ENCODE assay signal across 28 cellular contexts in the genomic region with DNA sequence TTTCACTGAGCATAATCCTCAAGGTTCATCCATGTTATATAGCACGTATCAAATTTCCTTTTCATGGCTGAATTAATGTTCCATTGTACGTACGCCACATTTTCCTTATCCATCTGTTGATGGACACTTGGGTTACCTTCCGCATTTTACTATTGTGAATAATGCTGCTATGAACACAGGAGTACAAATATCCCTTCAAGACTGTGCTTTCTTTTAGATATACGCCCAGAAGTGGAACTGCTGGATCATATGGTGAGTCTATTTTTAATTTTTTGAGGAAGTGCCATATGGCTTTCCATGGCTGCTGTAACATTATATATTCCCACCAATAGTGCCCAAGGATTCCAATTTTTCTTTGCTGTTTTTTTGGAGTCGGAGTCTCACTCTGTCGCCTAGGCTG. TPM values are rescaled to one million over a fixed set of nuclear protein-coding genes. Genes with fewer than 3 reads are reported as not detected.
A peak's percentile ranks its signal among the peaks of the same experiment; 100 is the strongest.
DNase-seq lines count a peak whose midpoint lies in the region; ATAC-seq and TF ChIP-seq lines count a peak whose summit lies in the region.
"Had no signal": no experiment of that assay in that cellular context is flagged by ENCODE, and none has a peak within 500 bp of the region (broad histone marks: within the 10 kb centered on the region; RNA-seq: fewer than 3 reads in every experiment).

No MANE protein-coding gene starts in this region.

- DNase-seq in activated CD8-positive, alpha-beta T cell treated with anti-CD3 and anti-CD28 coated beads for 36 hours: no peak
- no peak for DNase-seq in activated CD8-positive, alpha-beta T cell treated with anti-CD3 and anti-CD28 coated beads, Interleukin-2, amount 10 ng/mL, durations not matched to agents 7 days and 5 days
- DNase-seq in NCI-H1694 (lab: John Stamatoyannopoulos, UW) (peak; percentile 16), NCI-H69 (lab: John Stamatoyannopoulos, UW) (peak; percentile 25), osteocyte (ENCODE audit: extremely low spot score, unreplicated experiment) (no peak), OCI-LY7 (ENCODE audit: low spot score) (no peak), uterus (no peak)
- no peak for DNase-seq in stimulated activated naive CD8-positive, alpha-beta T cell treated with anti-CD3 and anti-CD28 coated beads, Interleukin-15, Interleukin-2, amounts not matched to agents 100 U/mL and 50 U/mL, for 24 hours
- DNase-seq: activated CD4-positive, alpha-beta memory T cell treated with anti-CD3 and anti-CD28 coated beads for 36 hours; activated CD4-positive, CD25-positive, alpha-beta regulatory T cell; activated gamma-delta T cell treated with Interleukin-2 at 50 U/mL for 16 hours; amniotic stem cell; COR-L47; DND-41; effector memory CD4-positive, alpha-beta T cell; erythroblast; kidney; naive B cell; NCI-H1930; sigmoid colon; SJCRH30; stimulated activated CD4-positive, alpha-beta T cell treated with anti-CD3 and anti-CD28 coated beads, Interleukin-4, amount 100 ng/mL, for 4 hours had no signal

- no peak for TF ChIP-seq CTCF in activated CD8-positive, alpha-beta T cell treated with anti-CD3 and anti-CD28 coated beads for 36 hours (IDR thresholded peaks at IDR 0.05)
- TF ChIP-seq CTCF in osteocyte (IDR thresholded peaks at IDR 0.05): no peak
- TF ChIP-seq CTCF in OCI-LY7 (conservative IDR thresholded peaks at IDR 0.05; ENCODE audit: low read length): no peak
- TF ChIP-seq CTCF in uterus (IDR thresholded peaks at IDR 0.05): no peak

- H3K4me1 ChIP-seq in OCI-LY7 (ENCODE audit: insufficient read depth, low read length, poor library complexity, severe bottlenecking) (peaks cover 22% of the 10 kb centered on the region), uterus (peaks cover 0 to 5% of the 10 kb centered on the region in 2 donors)
- H3K4me1 ChIP-seq: breast epithelium, SJCRH30 had no signal

- H3K4me1 Mint-ChIP-seq in activated CD8-positive, alpha-beta T cell treated with anti-CD3 and anti-CD28 coated beads for 36 hours (ENCODE audit: low read depth): peaks cover 14% of the 10 kb centered on the region
- H3K4me1 Mint-ChIP-seq in activated CD8-positive, alpha-beta T cell treated with anti-CD3 and anti-CD28 coated beads, Interleukin-2, amount 10 ng/mL, durations not matched to agents 7 days and 5 days (ENCODE audit: low read depth): peaks cover 7% of the 10 kb centered on the region
- H3K4me1 Mint-ChIP-seq in osteocyte (ENCODE audit: unreplicated experiment): peaks cover 7% of the 10 kb centered on the region

- intact Hi-C loops in activated CD8-positive, alpha-beta T cell treated with anti-CD3 and anti-CD28 coated beads for 36 hours (cut with micrococcal nuclease): no loop called here
- intact Hi-C loops in OCI-LY7 (cut with micrococcal nuclease; ENCODE audit: unreplicated experiment) (loop anchor here (10.0 kb wide), 1 partner anchor 293 kb away; a partner anchor contains a TSS), uterus (cut with DNase I; ENCODE audit: low total_unique reads) (no loop called here)

- peak overlapping the region; percentile 31 for H3K27ac Mint-ChIP-seq in activated CD8-positive, alpha-beta T cell treated with anti-CD3 and anti-CD28 coated beads for 36 hours
- no peak overlapping the region for H3K27ac Mint-ChIP-seq in activated CD8-positive, alpha-beta T cell treated with anti-CD3 and anti-CD28 coated beads, Interleukin-2, amount 10 ng/mL, durations not matched to agents 7 days and 5 days
- H3K27ac Mint-ChIP-seq in osteocyte (ENCODE audit: unreplicated experiment): peak overlapping the region; percentile 11
- H3K27ac Mint-ChIP-seq: activated CD4-positive, alpha-beta memory T cell treated with anti-CD3 and anti-CD28 coated beads for 36 hours; mesothelial cell of epicardium; stimulated activated memory B cell treated with anti-CD40 and anti-IgM and Interleukin-4, amounts not matched to agents 10 μg/mL and 1 μg/mL and 100 μg/mL, for 72 hours had no signal

- POLR2A ChIA-PET in activated CD8-positive, alpha-beta T cell treated with anti-CD3 and anti-CD28 coated beads for 36 hours (lab: Charles Lee): interaction anchor here (1.6 kb wide), 1 partner anchor 9 kb away, joined by 6 read pairs; a partner anchor contains a TSS
- POLR2A ChIA-PET in activated CD8-positive, alpha-beta T cell treated with anti-CD3 and anti-CD28 coated beads, Interleukin-2, amount 10 ng/mL, durations not matched to agents 7 days and 5 days (lab: Charles Lee): interaction anchor here (0.7 to 1.1 kb wide), 2 partner anchors 8 to 24 kb away, joined by 3 to 6 read pairs; no protein-coding TSS in a partner anchor
- POLR2A ChIA-PET in OCI-LY7 (lab: Charles Lee): no interaction called here

- BruUV-seq in OCI-LY7 (replicated peaks; lab: Mats Ljungman, UMichigan): no TSS peak

- no peaks in the 10 kb centered on the region for H3K9me3 Mint-ChIP-seq in activated CD8-positive, alpha-beta T cell treated with anti-CD3 and anti-CD28 coated beads for 36 hours
- no peaks in the 10 kb centered on the region for H3K9me3 Mint-ChIP-seq in activated CD8-positive, alpha-beta T cell treated with anti-CD3 and anti-CD28 coated beads, Interleukin-2, amount 10 ng/mL, durations not matched to agents 7 days and 5 days (ENCODE audit: insufficient read depth)
- H3K9me3 Mint-ChIP-seq in osteocyte (ENCODE audit: unreplicated experiment): no peaks in the 10 kb centered on the region
- H3K9me3 Mint-ChIP-seq: activated CD4-positive, alpha-beta memory T cell treated with anti-CD3 and anti-CD28 coated beads for 36 hours; mesothelial cell of epicardium; naive B cell; stimulated activated memory B cell treated with anti-CD40 and anti-IgM and Interleukin-4, amounts not matched to agents 10 μg/mL and 1 μg/mL and 100 μg/mL, for 72 hours had no signal

- no peaks in the 10 kb centered on the region for H3K9me2 ChIP-seq in OCI-LY7 (ENCODE audit: insufficient read depth, low read length)

- H3K36me3 ChIP-seq in OCI-LY7 (ENCODE audit: insufficient read depth, low read length) (peaks cover 73% of the 10 kb centered on the region), uterus (no peaks in the 10 kb centered on the region)
- H3K36me3 ChIP-seq: breast epithelium had no signal

- CTCF ChIA-PET in activated CD8-positive, alpha-beta T cell treated with anti-CD3 and anti-CD28 coated beads for 36 hours (lab: Charles Lee): no interaction called here
- CTCF ChIA-PET in activated CD8-positive, alpha-beta T cell treated with anti-CD3 and anti-CD28 coated beads, Interleukin-2, amount 10 ng/mL, durations not matched to agents 7 days and 5 days (lab: Charles Lee): interaction anchor here (1.1 kb wide), 1 partner anchor 19 kb away, joined by 3 read pairs; no protein-coding TSS in a partner anchor
- CTCF ChIA-PET in OCI-LY7 (lab: Charles Lee; ENCODE audit: unreplicated experiment): no interaction called here

- H3K4me3 Mint-ChIP-seq in activated CD8-positive, alpha-beta T cell treated with anti-CD3 and anti-CD28 coated beads for 36 hours: no peak overlapping the region
- no peak overlapping the region for H3K4me3 Mint-ChIP-seq in activated CD8-positive, alpha-beta T cell treated with anti-CD3 and anti-CD28 coated beads, Interleukin-2, amount 10 ng/mL, durations not matched to agents 7 days and 5 days
- H3K4me3 Mint-ChIP-seq in osteocyte (ENCODE audit: unreplicated experiment): no peak overlapping the region
- H3K4me3 Mint-ChIP-seq: activated CD4-positive, alpha-beta memory T cell treated with anti-CD3 and anti-CD28 coated beads for 36 hours; mesothelial cell of epicardium; stimulated activated memory B cell treated with anti-CD40 and anti-IgM and Interleukin-4, amounts not matched to agents 10 μg/mL and 1 μg/mL and 100 μg/mL, for 72 hours had no signal

- H3K27ac ChIP-seq in OCI-LY7 (ENCODE audit: low read depth, low read length, poor library complexity, severe bottlenecking): no peak overlapping the region
- no peak overlapping the region for H3K27ac ChIP-seq in uterus
- H3K27ac ChIP-seq: breast epithelium, KMS-11, prostate gland, sigmoid colon, SJCRH30, suprapubic skin had no signal

- no peaks in the 10 kb centered on the region for H3K9me3 ChIP-seq in OCI-LY7 (ENCODE audit: low read length)
- H3K9me3 ChIP-seq in uterus: no peaks in the 10 kb centered on the region
- H3K9me3 ChIP-seq: breast epithelium, prostate gland, sigmoid colon, SJCRH30, suprapubic skin had no signal

- H3K4me3 ChIP-seq in OCI-LY7 (ENCODE audit: low read depth, low read length, poor library complexity, severe bottlenecking) (no peak overlapping the region), uterus (no peak overlapping the region)
- H3K4me3 ChIP-seq: breast epithelium, prostate gland, sigmoid colon, SJCRH30, suprapubic skin had no signal

- TF ChIP-seq POLR2A in uterus (IDR thresholded peaks at IDR 0.05): no peak

- H3K36me3 Mint-ChIP-seq in activated CD8-positive, alpha-beta T cell treated with anti-CD3 and anti-CD28 coated beads for 36 hours (ENCODE audit: low read depth): peaks cover 38% of the 10 kb centered on the region
- peaks cover 33% of the 10 kb centered on the region for H3K36me3 Mint-ChIP-seq in activated CD8-positive, alpha-beta T cell treated with anti-CD3 and anti-CD28 coated beads, Interleukin-2, amount 10 ng/mL, durations not matched to agents 7 days and 5 days (ENCODE audit: low read depth)
- H3K36me3 Mint-ChIP-seq in osteocyte (ENCODE audit: unreplicated experiment): peaks cover 20% of the 10 kb centered on the region
- H3K36me3 Mint-ChIP-seq: naive B cell had no signal

- no peaks in the 10 kb centered on the region for H3K27me3 ChIP-seq in uterus
- H3K27me3 ChIP-seq: breast epithelium, sigmoid colon, SJCRH30, suprapubic skin had no signal

- H3K27me3 Mint-ChIP-seq in activated CD8-positive, alpha-beta T cell treated with anti-CD3 and anti-CD28 coated beads for 36 hours: no peaks in the 10 kb centered on the region
- no peaks in the 10 kb centered on the region for H3K27me3 Mint-ChIP-seq in activated CD8-positive, alpha-beta T cell treated with anti-CD3 and anti-CD28 coated beads, Interleukin-2, amount 10 ng/mL, durations not matched to agents 7 days and 5 days (ENCODE audit: low read depth)
- no peaks in the 10 kb centered on the region for H3K27me3 Mint-ChIP-seq in osteocyte (ENCODE audit: unreplicated experiment)
- H3K27me3 Mint-ChIP-seq: activated CD4-positive, alpha-beta memory T cell treated with anti-CD3 and anti-CD28 coated beads for 36 hours; naive B cell; stimulated activated memory B cell treated with anti-CD40 and anti-IgM and Interleukin-4, amounts not matched to agents 10 μg/mL and 1 μg/mL and 100 μg/mL, for 72 hours had no signal

- peaks cover 33% of the 10 kb centered on the region; the same call in 1 of the 2 replicates for H3K79me2 ChIP-seq in OCI-LY7 (ENCODE audit: insufficient read depth, low read depth, low read length)

- ATAC-seq in activated CD8-positive, alpha-beta T cell treated with anti-CD3 and anti-CD28 coated beads for 36 hours: no peak
- ATAC-seq in activated CD8-positive, alpha-beta T cell treated with anti-CD3 and anti-CD28 coated beads, Interleukin-2, amount 10 ng/mL, durations not matched to agents 7 days and 5 days: no peak
- ATAC-seq in stimulated activated naive CD8-positive, alpha-beta T cell treated with anti-CD3 and anti-CD28 coated beads, Interleukin-15, Interleukin-2, amounts not matched to agents 100 U/mL and 50 U/mL, for 24 hours: no peak
- ATAC-seq: stimulated activated memory B cell treated with anti-CD40 and anti-IgM and Interleukin-4, amounts not matched to agents 10 μg/mL and 1 μg/mL and 100 μg/mL, for 72 hours had no signal

- H2AFZ ChIP-seq in OCI-LY7 (ENCODE audit: low read length): no peak overlapping the region

- peaks cover 7% of the 10 kb centered on the region; the same call in 1 of the 2 replicates for H4K20me1 ChIP-seq in OCI-LY7 (ENCODE audit: insufficient read depth, low read length)

- H3K4me2 ChIP-seq in OCI-LY7 (ENCODE audit: low read length): no peak overlapping the region
- H3K4me2 ChIP-seq: KMS-11 had no signal

RNA-seq across cellular contexts. Expression of a gene that starts 5.9 kb away (rescaled TPM):
- total RNA-seq in activated CD8-positive, alpha-beta T cell treated with anti-CD3 and anti-CD28 coated beads for 36 hours: 10 to 100 TPM; 39.8 to 40.9 TPM
- total RNA-seq in activated CD8-positive, alpha-beta T cell treated with anti-CD3 and anti-CD28 coated beads, Interleukin-2, amount 10 ng/mL, durations not matched to agents 7 days and 5 days: 10 to 100 TPM; 26.8 to 29.5 TPM
- 24.2 and 29.6 TPM in 2 replicates for total RNA-seq in osteocyte
- 38.5 and 46.3 TPM in 2 replicates for total RNA-seq in OCI-LY7 (2014; rRNA removed; shearing (Covaris generic))
- 40.0 and 45.6 TPM in 2 replicates for total RNA-seq in OCI-LY7 (2022)
- 10 to 100 TPM in 3 of 4 donors, 1 to 10 TPM in 1; 5.0 to 20.4 (median 12.3) TPM for total RNA-seq in uterus

RNA-seq across cellular contexts. Expression of a gene that starts 6.8 kb away (rescaled TPM):
- 10 to 100 TPM; 29.7 to 30.5 TPM for total RNA-seq in activated CD8-positive, alpha-beta T cell treated with anti-CD3 and anti-CD28 coated beads for 36 hours
- 10 to 100 TPM; 47.0 to 48.1 TPM for total RNA-seq in activated CD8-positive, alpha-beta T cell treated with anti-CD3 and anti-CD28 coated beads, Interleukin-2, amount 10 ng/mL, durations not matched to agents 7 days and 5 days
- total RNA-seq in osteocyte: 33.2 and 33.8 TPM in 2 replicates
- total RNA-seq in OCI-LY7 (2014; rRNA removed; shearing (Covaris generic)): 22.4 and 31.2 TPM in 2 replicates
- 49.4 and 55.7 TPM in 2 replicates for total RNA-seq in OCI-LY7 (2022)
- total RNA-seq in uterus: 10 to 100 TPM in 2 of 4 donors, 1 to 10 TPM in 1, under 1 TPM in 1; 0.29 to 32.1 (median 11.7) TPM

RNA-seq across cellular contexts. Expression of a gene that starts 9.2 kb away (rescaled TPM):
- 10 to 100 TPM; 26.9 to 29.8 TPM for total RNA-seq in activated CD8-positive, alpha-beta T cell treated with anti-CD3 and anti-CD28 coated beads for 36 hours
- 10 to 100 TPM; 33.9 to 35.0 TPM for total RNA-seq in activated CD8-positive, alpha-beta T cell treated with anti-CD3 and anti-CD28 coated beads, Interleukin-2, amount 10 ng/mL, durations not matched to agents 7 days and 5 days
- total RNA-seq in osteocyte (29.0 and 30.1 TPM in 2 replicates), OCI-LY7 (2022) (52.1 and 56.3 TPM in 2 replicates), uterus (100 to 1,000 TPM in 1 of 4 donors, 10 to 100 TPM in 3; 38.4 to 112 (median 47.8) TPM)
- total RNA-seq in OCI-LY7 (2014; rRNA removed; shearing (Covaris generic)): 64.8 and 70.4 TPM in 2 replicates

RNA-seq across cellular contexts. Expression of a gene that starts 40.7 kb away (rescaled TPM):
- total RNA-seq in activated CD8-positive, alpha-beta T cell treated with anti-CD3 and anti-CD28 coated beads for 36 hours: 10 to 100 TPM; 65.0 to 78.0 TPM
- total RNA-seq in activated CD8-positive, alpha-beta T cell treated with anti-CD3 and anti-CD28 coated beads, Interleukin-2, amount 10 ng/mL, durations not matched to agents 7 days and 5 days: 10 to 100 TPM; 94.3 to 97.2 TPM
- 72.5 and 74.9 TPM in 2 replicates for total RNA-seq in osteocyte
- total RNA-seq in OCI-LY7 (2014; rRNA removed; shearing (Covaris generic)): 52.8 and 70.8 TPM in 2 replicates
- 60.1 and 62.5 TPM in 2 replicates for total RNA-seq in OCI-LY7 (2022)
- 10 to 100 TPM; 30.5 to 55.0 (median 45.7) TPM for total RNA-seq in uterus

RNA-seq across cellular contexts. Expression of a gene that starts 41.4 kb away (rescaled TPM):
- 100 to 1,000 TPM; 109 to 111 TPM for total RNA-seq in activated CD8-positive, alpha-beta T cell treated with anti-CD3 and anti-CD28 coated beads for 36 hours
- total RNA-seq in activated CD8-positive, alpha-beta T cell treated with anti-CD3 and anti-CD28 coated beads, Interleukin-2, amount 10 ng/mL, durations not matched to agents 7 days and 5 days: 10 to 100 TPM; 90.2 to 94.3 TPM
- total RNA-seq in osteocyte (3.0 and 3.7 TPM in 2 replicates), OCI-LY7 (2022) (83.0 and 97.1 TPM in 2 replicates), uterus (10 to 100 TPM in 1 of 4 donors, not detected in 3; 11.7 TPM)
- 80.2 and 90.9 TPM in 2 replicates for total RNA-seq in OCI-LY7 (2014; rRNA removed; shearing (Covaris generic))

Comparison
In these comparisons a context has a peak if more than half of its experiments do, and no peak if none do; other contexts are left out.
1. DNase-seq: peak in NCI-H1694 (single experiment) and NCI-H69 (single experiment); none in activated CD8-positive, alpha-beta T cell treated with anti-CD3 and anti-CD28 coated beads for 36 hours (single experiment), activated CD8-positive, alpha-beta T cell treated with anti-CD3 and anti-CD28 coated beads, Interleukin-2, amount 10 ng/mL, durations not matched to agents 7 days and 5 days (single experiment), osteocyte (single experiment), stimulated activated naive CD8-positive, alpha-beta T cell treated with anti-CD3 and anti-CD28 coated beads, Interleukin-15, Interleukin-2, amounts not matched to agents 100 U/mL and 50 U/mL, for 24 hours (single experiment), OCI-LY7 (single experiment) and uterus (0 of 2).